In the genomic region with DNA sequence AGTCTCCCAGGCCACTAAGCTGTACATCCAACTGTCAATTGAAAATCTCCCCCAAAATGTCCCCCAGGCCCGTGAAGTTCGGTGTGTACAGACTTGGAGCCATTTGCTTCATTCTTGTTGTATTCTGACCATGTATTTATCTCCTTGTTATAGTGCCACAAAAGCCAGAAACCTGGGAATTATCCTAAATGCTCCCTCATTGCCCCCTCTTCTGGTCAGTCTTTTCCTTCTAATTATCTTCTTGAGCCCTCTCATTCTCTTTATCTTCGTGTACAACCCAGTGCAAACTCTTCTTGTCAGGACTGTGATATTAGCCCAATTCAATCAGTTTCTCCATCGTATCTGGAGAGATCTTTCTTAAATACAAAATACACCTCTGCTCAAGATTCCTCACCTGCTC, we compare ENCODE assay signal across 31 cellular contexts.
DNase-seq lines count a peak whose midpoint lies in the region; ATAC-seq, FAIRE-seq and TF ChIP-seq lines count a peak whose summit lies in the region.
"Had no signal": no experiment of that assay in that cellular context is flagged by ENCODE, and none has a peak within 500 bp of the region (broad histone marks: within the 10 kb centered on the region; RNA-seq: fewer than 3 reads in every experiment).

No MANE protein-coding gene starts in this region.

- no peak overlapping the region for H3K9ac ChIP-seq in kidney (ENCODE audit: low read length in 2 of 2)
- H3K9ac ChIP-seq: SK-N-SH had no signal

- DNase-seq in BE2C (no peak), HFFc6 (no peak), SW 1271 (lab: John Stamatoyannopoulos, UW) (peak; percentile 4 to 20), iPS-NIHi7 (ENCODE audit: extremely low spot score) (peak; percentile 28), NCI-H748 treated with DMSO at 0.1 percent for 48 hours (lab: John Stamatoyannopoulos, UW) (no peak), lower lobe of right lung (no peak), kidney (no peak), posterior cingulate gyrus (no peak)
- DNase-seq: activated CD4-positive, alpha-beta T cell treated with anti-CD3 and anti-CD28 coated beads, Interleukin-2, amount 10 ng/mL, durations not matched to agents 7 days and 5 days; activated gamma-delta T cell treated with Interleukin-2 at 50 U/mL for 16 hours; activated T-cell treated with anti-CD3 and anti-CD28 coated beads, Interleukin-2, amount 50 U/mL, for 4 hours; AML-193; CD8-positive, alpha-beta memory T cell; central memory CD4-positive, alpha-beta T cell; DMS 273 treated with DMSO at 0.1 percent for 48 hours; foreskin keratinocyte; heart left ventricle; Karpas-422; mesenchymal stem cell; NCI-H1436; NCI-H510A; SK-N-SH; stimulated activated CD4-positive, alpha-beta T cell treated with anti-CD3 and anti-CD28 coated beads, Interleukin-15, amount 100 ng/mL, for 24 hours; stimulated activated naive CD4-positive, alpha-beta T cell treated with Interleukin-2 at 50 U/mL for 16 hours; uterus; WERI-Rb-1 had no signal

- intact Hi-C loops in lower lobe of right lung (cut with DNase I) (no loop called here), kidney (cut with DNase I) (no loop called here), posterior cingulate gyrus (cut with DNase I) (no loop called here)

- 0 out of 2 replicates have a peak, but pooled peaks have one; percentile 9 for TF ChIP-seq CTCF in BE2C (IDR thresholded peaks at IDR 0.05; ENCODE audit: low read depth, low read length)
- TF ChIP-seq CTCF in HFFc6 (IDR thresholded peaks at IDR 0.05) = peak; percentile 20; the same call in 1 of the 2 replicates
- no peak for TF ChIP-seq CTCF in lower lobe of right lung (IDR thresholded peaks at IDR 0.05)
- no peak for TF ChIP-seq CTCF in kidney (IDR thresholded peaks at IDR 0.05; ENCODE audit: borderline replicate concordance, extremely low read depth, insufficient read depth)

- FAIRE-seq in kidney (lab: Jason Lieb, UNC) = no peak
- FAIRE-seq: A549, astrocyte had no signal

- H3K27ac ChIP-seq in lower lobe of right lung (no peak overlapping the region), kidney (ENCODE audit: low read depth in 2 of 2, low read length in 2 of 2) (no peak overlapping the region)
- H3K27ac ChIP-seq: A549, esophagus muscularis mucosa, foreskin keratinocyte, heart left ventricle, prostate gland, RWPE1, uterus, WERI-Rb-1 had no signal

- H3K4me3 ChIP-seq in BE2C (ENCODE audit: low read depth, low read length) (no peak overlapping the region), lower lobe of right lung (no peak overlapping the region), kidney (ENCODE audit: low read length in 2 of 2) (no peak overlapping the region)
- H3K4me3 ChIP-seq: A549, esophagus muscularis mucosa, heart left ventricle, prostate gland, uterus had no signal

- H3K4me1 ChIP-seq in BE2C = no peaks in the 10 kb centered on the region
- H3K4me1 ChIP-seq in lower lobe of right lung = no peaks in the 10 kb centered on the region
- H3K4me1 ChIP-seq in kidney (ENCODE audit: control insufficient read depth in 1 of 2, insufficient read depth in 1 of 2, low read depth in 1 of 2, low read length in 2 of 2) = no peaks in the 10 kb centered on the region
- H3K4me1 ChIP-seq: A549, esophagus muscularis mucosa, foreskin keratinocyte, heart left ventricle, prostate gland, uterus had no signal

- H3K4me3 Mint-ChIP-seq in HFFc6 = no peak overlapping the region
- H3K4me3 Mint-ChIP-seq: activated CD4-positive, alpha-beta T cell treated with anti-CD3 and anti-CD28 coated beads, Interleukin-2, amount 10 ng/mL, durations not matched to agents 7 days and 5 days; activated T-cell treated with anti-CD3 and anti-CD28 coated beads, Interleukin-2, amount 50 U/mL, for 4 hours; CD8-positive, alpha-beta memory T cell had no signal

- H3K27ac Mint-ChIP-seq in HFFc6 = no peak overlapping the region
- H3K27ac Mint-ChIP-seq: activated CD4-positive, alpha-beta T cell treated with anti-CD3 and anti-CD28 coated beads, Interleukin-2, amount 10 ng/mL, durations not matched to agents 7 days and 5 days; CD8-positive, alpha-beta memory T cell had no signal

- H3K36me3 ChIP-seq in BE2C (no peaks in the 10 kb centered on the region), lower lobe of right lung (no peaks in the 10 kb centered on the region), kidney (ENCODE audit: control insufficient read depth in 1 of 2, insufficient read depth in 2 of 2, low read length in 2 of 2) (no peaks in the 10 kb centered on the region)
- H3K36me3 ChIP-seq: esophagus muscularis mucosa, heart left ventricle, prostate gland, uterus, WERI-Rb-1 had no signal

- H3K36me3 Mint-ChIP-seq in HFFc6 (ENCODE audit: low read depth) = no peaks in the 10 kb centered on the region
- H3K36me3 Mint-ChIP-seq: CD8-positive, alpha-beta memory T cell had no signal

- no peak for ATAC-seq in lower lobe of right lung
- ATAC-seq: A549; activated T-cell treated with anti-CD3 and anti-CD28 coated beads, Interleukin-2, amount 50 U/mL, for 4 hours; foreskin keratinocyte; heart left ventricle had no signal

- H3K4me1 Mint-ChIP-seq in HFFc6 (ENCODE audit: low read depth) = peaks cover 8% of the 10 kb centered on the region
- H3K4me1 Mint-ChIP-seq: activated CD4-positive, alpha-beta T cell treated with anti-CD3 and anti-CD28 coated beads, Interleukin-2, amount 10 ng/mL, durations not matched to agents 7 days and 5 days; CD8-positive, alpha-beta memory T cell had no signal

- peaks cover 7% of the 10 kb centered on the region for H3K27me3 Mint-ChIP-seq in HFFc6 (ENCODE audit: insufficient read depth)

- H3K27me3 ChIP-seq in BE2C = peaks cover 10% of the 10 kb centered on the region; the same call in 1 of the 2 replicates
- no peaks in the 10 kb centered on the region for H3K27me3 ChIP-seq in lower lobe of right lung (ENCODE audit: low read depth)
- H3K27me3 ChIP-seq: esophagus muscularis mucosa, uterus had no signal

- H3K9me3 ChIP-seq in BE2C (no peaks in the 10 kb centered on the region), lower lobe of right lung (no peaks in the 10 kb centered on the region), kidney (ENCODE audit: control insufficient read depth in 1 of 2, low read length in 2 of 2) (no peaks in the 10 kb centered on the region)
- H3K9me3 ChIP-seq: A549, esophagus muscularis mucosa, heart left ventricle, prostate gland, SK-N-SH, uterus had no signal

- H3K9me3 Mint-ChIP-seq in HFFc6 = no peaks in the 10 kb centered on the region
- H3K9me3 Mint-ChIP-seq: activated CD4-positive, alpha-beta T cell treated with anti-CD3 and anti-CD28 coated beads, Interleukin-2, amount 10 ng/mL, durations not matched to agents 7 days and 5 days; activated T-cell treated with anti-CD3 and anti-CD28 coated beads, Interleukin-2, amount 50 U/mL, for 4 hours had no signal

Comparison
In these comparisons a context has a peak if more than half of its experiments do, and no peak if none do; other contexts are left out.
1. DNase-seq: peak in SW 1271 (2 of 2) and iPS-NIHi7 (single experiment); none in BE2C (single experiment), HFFc6 (single experiment), NCI-H748 treated with DMSO at 0.1 percent for 48 hours (single experiment), lower lobe of right lung (single experiment), kidney (single experiment) and posterior cingulate gyrus (0 of 10).
2. CTCF ChIP-seq: peak in BE2C (single experiment) and HFFc6 (single experiment); none in lower lobe of right lung (single experiment) and kidney (single experiment).